13 cellular contexts compared by ENCODE assay signal in genomic region chr2:105085525-105085924, GRCh38. TPM values are rescaled to one million over a fixed set of nuclear protein-coding genes. Genes with fewer than 3 reads are reported as not detected.
A peak's percentile ranks its signal among the peaks of the same experiment; 100 is the strongest.
DNase-seq lines count a peak whose midpoint lies in the region; ATAC-seq and TF ChIP-seq lines count a peak whose summit lies in the region.
"Had no signal": no experiment of that assay in that cellular context is flagged by ENCODE, and none has a peak within 500 bp of the region (broad histone marks: within the 10 kb centered on the region; RNA-seq: fewer than 3 reads in every experiment).

No MANE protein-coding gene starts in this region.

- DNase-seq in activated CD4-positive, CD25-positive, alpha-beta regulatory T cell (lab: John Stamatoyannopoulos, UW) = no peak
- DNase-seq in LHCN-M2 (ENCODE audit: low read depth) (peak; percentile 12), stromal cell of bone marrow (ENCODE audit: low read depth) (peak; percentile 2), left colon (no peak), NCI-H1092 treated with DMSO at 0.1 percent for 48 hours (lab: John Stamatoyannopoulos, UW) (no peak)
- DNase-seq: AML-193; CD8-positive, alpha-beta memory T cell; DMS53; IMR-90 had no signal

- intact Hi-C loops in left colon (cut with DNase I, micrococcal nuclease) = no loop called here

- ATAC-seq in activated CD4-positive, CD25-positive, alpha-beta regulatory T cell treated with anti-CD3 and anti-CD28 coated beads, Interleukin-2, amount 50 U/mL, for 24 hours = peak; percentile 70 to 83
- ATAC-seq in esophagus mucosa (peak; percentile 36), SK-N-SH treated with all-trans-retinoic acid at 6 μM for 48 hours (no peak), left colon (no peak)
- ATAC-seq: HCT116 had no signal

TF ChIP-seq in SK-N-SH treated with all-trans-retinoic acid at 6 μM for 48 hours, 23 proteins besides CTCF, POLR2A, EP300 and RAD21:
- TF ChIP-seq GLIS3 (CRISPR knock-in tag; IDR thresholded peaks at IDR 0.05) (no peak), CREB5 (CRISPR knock-in tag; IDR thresholded peaks at IDR 0.05; ENCODE audit: low read depth) (no peak), TOX (CRISPR knock-in tag; IDR thresholded peaks at IDR 0.05; ENCODE audit: borderline replicate concordance) (no peak), ZFP30 (CRISPR knock-in tag; IDR thresholded peaks at IDR 0.05) (no peak), OSR1 (CRISPR knock-in tag; IDR thresholded peaks at IDR 0.05) (no peak), RARB (CRISPR knock-in tag; IDR thresholded peaks at IDR 0.05) (no peak), ISL1 (CRISPR knock-in tag; IDR thresholded peaks at IDR 0.05) (no peak), ZNF565 (CRISPR knock-in tag; conservative IDR thresholded peaks at IDR 0.05; ENCODE audit: low read depth) (no peak), ZC3H10 (CRISPR knock-in tag; IDR thresholded peaks at IDR 0.05) (no peak), ARNTL (CRISPR knock-in tag; IDR thresholded peaks at IDR 0.05; ENCODE audit: borderline replicate concordance, low read depth) (no peak), CSRNP3 (CRISPR knock-in tag; IDR thresholded peaks at IDR 0.05) (no peak), TSHZ2 (CRISPR knock-in tag; IDR thresholded peaks at IDR 0.05) (no peak)

RNA-seq across cellular contexts. Expression of gene MRPS9, which starts 47.7 kb away (rescaled TPM):
- total RNA-seq in LHCN-M2 (2014; rRNA removed) = 22.1 and 24.3 TPM in 2 replicates
- polyA plus RNA-seq in LHCN-M2 (2012) = 19.0 TPM
- 21.2 TPM for total RNA-seq in esophagus mucosa
- 10 to 100 TPM; 25.5 to 32.0 TPM for total RNA-seq in left colon

Comparison
In these comparisons a context has a peak if more than half of its experiments do, and no peak if none do; other contexts are left out.
1. ATAC-seq: peak in activated CD4-positive, CD25-positive, alpha-beta regulatory T cell treated with anti-CD3 and anti-CD28 coated beads, Interleukin-2, amount 50 U/mL, for 24 hours (2 of 2) and esophagus mucosa (single experiment); none in SK-N-SH treated with all-trans-retinoic acid at 6 μM for 48 hours (single experiment) and left colon (single experiment).
2. DNase-seq: peak in LHCN-M2 (single experiment) and stromal cell of bone marrow (single experiment); none in activated CD4-positive, CD25-positive, alpha-beta regulatory T cell (0 of 4), left colon (0 of 2) and NCI-H1092 treated with DMSO at 0.1 percent for 48 hours (single experiment).